1 cellular context compared by ENCODE assay signal in the genomic region with DNA sequence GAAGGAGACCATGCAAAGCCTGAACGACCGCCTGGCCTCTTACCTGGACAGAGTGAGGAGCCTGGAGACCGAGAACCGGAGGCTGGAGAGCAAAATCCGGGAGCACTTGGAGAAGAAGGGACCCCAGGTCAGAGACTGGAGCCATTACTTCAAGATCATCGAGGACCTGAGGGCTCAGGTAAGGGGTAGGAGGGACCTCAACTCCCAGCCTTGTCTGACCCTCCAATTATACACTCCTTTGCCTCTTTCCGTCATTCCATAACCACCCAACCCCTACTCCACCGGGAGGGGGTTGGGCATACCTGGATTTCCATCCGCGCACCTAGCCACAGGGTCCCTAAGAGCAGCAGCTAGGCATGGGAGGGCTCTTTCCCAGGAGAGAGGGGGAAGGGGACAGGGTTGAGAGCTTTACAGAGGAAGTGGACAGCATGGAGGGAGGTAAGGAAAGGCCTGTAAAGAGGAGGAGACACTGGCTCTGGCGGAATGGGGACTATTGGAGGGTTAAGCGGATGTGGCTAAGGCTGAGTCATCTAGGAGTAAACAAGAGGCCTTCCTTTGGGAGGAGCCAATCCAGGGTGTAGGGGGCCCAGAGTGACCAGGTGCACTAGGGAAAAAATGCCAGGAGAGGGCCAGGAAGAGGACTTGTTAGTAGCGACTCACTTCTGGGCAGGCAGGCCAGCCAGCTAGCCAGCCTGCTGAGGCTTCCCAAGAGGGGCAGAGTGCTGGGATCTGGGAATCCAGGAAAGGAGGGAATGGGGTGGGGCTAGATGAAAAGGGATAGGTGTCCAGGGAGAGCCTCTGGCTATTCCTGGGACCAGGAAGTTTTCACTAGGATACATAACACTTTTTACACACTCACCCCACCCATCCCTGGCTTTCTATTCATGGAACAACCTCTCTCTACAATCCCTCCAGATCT.
TF ChIP-seq lines count a peak whose summit lies in the region.

No MANE protein-coding gene starts in this region.

TF ChIP-seq in SK-N-SH, 30 proteins besides CTCF, POLR2A, EP300 and RAD21 (continued from another document):
- TF ChIP-seq, protein P1, sequence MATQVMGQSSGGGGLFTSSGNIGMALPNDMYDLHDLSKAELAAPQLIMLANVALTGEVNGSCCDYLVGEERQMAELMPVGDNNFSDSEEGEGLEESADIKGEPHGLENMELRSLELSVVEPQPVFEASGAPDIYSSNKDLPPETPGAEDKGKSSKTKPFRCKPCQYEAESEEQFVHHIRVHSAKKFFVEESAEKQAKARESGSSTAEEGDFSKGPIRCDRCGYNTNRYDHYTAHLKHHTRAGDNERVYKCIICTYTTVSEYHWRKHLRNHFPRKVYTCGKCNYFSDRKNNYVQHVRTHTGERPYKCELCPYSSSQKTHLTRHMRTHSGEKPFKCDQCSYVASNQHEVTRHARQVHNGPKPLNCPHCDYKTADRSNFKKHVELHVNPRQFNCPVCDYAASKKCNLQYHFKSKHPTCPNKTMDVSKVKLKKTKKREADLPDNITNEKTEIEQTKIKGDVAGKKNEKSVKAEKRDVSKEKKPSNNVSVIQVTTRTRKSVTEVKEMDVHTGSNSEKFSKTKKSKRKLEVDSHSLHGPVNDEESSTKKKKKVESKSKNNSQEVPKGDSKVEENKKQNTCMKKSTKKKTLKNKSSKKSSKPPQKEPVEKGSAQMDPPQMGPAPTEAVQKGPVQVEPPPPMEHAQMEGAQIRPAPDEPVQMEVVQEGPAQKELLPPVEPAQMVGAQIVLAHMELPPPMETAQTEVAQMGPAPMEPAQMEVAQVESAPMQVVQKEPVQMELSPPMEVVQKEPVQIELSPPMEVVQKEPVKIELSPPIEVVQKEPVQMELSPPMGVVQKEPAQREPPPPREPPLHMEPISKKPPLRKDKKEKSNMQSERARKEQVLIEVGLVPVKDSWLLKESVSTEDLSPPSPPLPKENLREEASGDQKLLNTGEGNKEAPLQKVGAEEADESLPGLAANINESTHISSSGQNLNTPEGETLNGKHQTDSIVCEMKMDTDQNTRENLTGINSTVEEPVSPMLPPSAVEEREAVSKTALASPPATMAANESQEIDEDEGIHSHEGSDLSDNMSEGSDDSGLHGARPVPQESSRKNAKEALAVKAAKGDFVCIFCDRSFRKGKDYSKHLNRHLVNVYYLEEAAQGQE (IDR thresholded peaks at IDR 0.05; ENCODE audit: low read depth, low read length) = 0 out of 2 replicates have a peak, but pooled peaks have one; percentile 53
- TF ChIP-seq, protein P2, sequence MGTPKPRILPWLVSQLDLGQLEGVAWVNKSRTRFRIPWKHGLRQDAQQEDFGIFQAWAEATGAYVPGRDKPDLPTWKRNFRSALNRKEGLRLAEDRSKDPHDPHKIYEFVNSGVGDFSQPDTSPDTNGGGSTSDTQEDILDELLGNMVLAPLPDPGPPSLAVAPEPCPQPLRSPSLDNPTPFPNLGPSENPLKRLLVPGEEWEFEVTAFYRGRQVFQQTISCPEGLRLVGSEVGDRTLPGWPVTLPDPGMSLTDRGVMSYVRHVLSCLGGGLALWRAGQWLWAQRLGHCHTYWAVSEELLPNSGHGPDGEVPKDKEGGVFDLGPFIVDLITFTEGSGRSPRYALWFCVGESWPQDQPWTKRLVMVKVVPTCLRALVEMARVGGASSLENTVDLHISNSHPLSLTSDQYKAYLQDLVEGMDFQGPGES (IDR thresholded peaks at IDR 0.05; ENCODE audit: low read depth, low read length) = no peak
- TF ChIP-seq TCF12 (IDR thresholded peaks at IDR 0.05) (peak; percentile 56; the same call in 1 of the 2 replicates), RXRA (IDR thresholded peaks at IDR 0.05; ENCODE audit: borderline replicate concordance, low read depth) (peak; percentile 60; the same call in 1 of the 2 replicates), SMC3 (IDR thresholded peaks at IDR 0.05; ENCODE audit: low read depth, low read length) (no peak), ZBTB33 (IDR thresholded peaks at IDR 0.05; ENCODE audit: borderline replicate concordance, low read depth) (no peak), YY1 (IDR thresholded peaks at IDR 0.05; ENCODE audit: low read depth) (no peak), MAX (IDR thresholded peaks at IDR 0.05; ENCODE audit: low read depth) (0 out of 2 replicates have a peak, but pooled peaks have one; percentile 56), GATA2 (CRISPR knock-in tag; IDR thresholded peaks at IDR 0.05) (no peak), NFIC (IDR thresholded peaks at IDR 0.05; ENCODE audit: borderline replicate concordance) (0 out of 2 replicates have a peak, but pooled peaks have one; percentile 4), RCOR1 (IDR thresholded peaks at IDR 0.05; ENCODE audit: low read length) (no peak), RFX5 (IDR thresholded peaks at IDR 0.05; ENCODE audit: low read length) (no peak), POLR2AphosphoS5 (IDR thresholded peaks at IDR 0.05; ENCODE audit: low read depth, low read length) (peak; percentile 82), CHD2 (IDR thresholded peaks at IDR 0.05; ENCODE audit: low read length, partially characterized antibody) (no peak), MXI1 (IDR thresholded peaks at IDR 0.05; ENCODE audit: low read depth, low read length) (no peak), USF2 (IDR thresholded peaks at IDR 0.05; ENCODE audit: borderline replicate concordance, low read depth, low read length) (no peak), GABPA (IDR thresholded peaks at IDR 0.05; ENCODE audit: low read depth) (peak; percentile 70), PBX3 (IDR thresholded peaks at IDR 0.05) (no peak), FOSL2 (IDR thresholded peaks at IDR 0.05; ENCODE audit: borderline replicate concordance, low read depth) (peak; percentile 83), FOXJ3 (CRISPR knock-in tag; IDR thresholded peaks at IDR 0.05) (no peak)
